15 cellular contexts compared by ENCODE assay signal in the genomic region with DNA sequence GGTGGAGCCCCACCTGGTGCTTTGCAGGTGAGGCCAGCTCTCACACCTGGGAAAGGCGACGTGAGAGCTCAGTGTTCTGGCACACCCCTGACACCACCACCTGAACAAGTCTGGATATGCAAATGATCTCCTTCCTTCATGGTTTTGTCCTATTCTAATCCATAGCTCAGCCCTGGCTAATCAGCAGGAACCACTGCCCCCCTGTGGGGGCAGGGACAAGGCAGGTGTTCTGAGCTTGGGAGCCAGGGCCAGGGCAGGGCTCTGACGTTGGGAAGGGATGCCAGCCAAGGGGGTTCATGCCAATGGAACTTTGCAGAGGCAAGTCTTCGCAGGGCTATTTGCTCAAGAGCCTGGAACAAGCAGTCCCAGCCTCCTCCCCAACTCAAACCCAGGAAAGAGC.
DNase-seq lines count a peak whose midpoint lies in the region; TF ChIP-seq lines count a peak whose summit lies in the region.
"Had no signal": no experiment of that assay in that cellular context is flagged by ENCODE, and none has a peak within 500 bp of the region (broad histone marks: within the 10 kb centered on the region; RNA-seq: fewer than 3 reads in every experiment).

No MANE protein-coding gene starts in this region.

- intact Hi-C loops in MCF 10A (cut with micrococcal nuclease) = no loop called here

- H3K36me3 Mint-ChIP-seq in MCF 10A (ENCODE audit: insufficient read depth, unreplicated experiment) = no peaks in the 10 kb centered on the region
- H3K36me3 Mint-ChIP-seq: mesothelial cell of epicardium had no signal

- no peaks in the 10 kb centered on the region for H3K4me1 Mint-ChIP-seq in MCF 10A (ENCODE audit: insufficient read depth, unreplicated experiment)

- no peak overlapping the region for H4K91ac ChIP-seq in neuronal stem cell (ENCODE audit: low read depth, low read length, poor library complexity)

- H3K4me3 Mint-ChIP-seq in MCF 10A (ENCODE audit: unreplicated experiment) = no peak overlapping the region
- H3K4me3 Mint-ChIP-seq: mesothelial cell of epicardium; T-helper 1 cell treated with Interleukin-12 subunit alpha and Interleukin-12 subunit beta and Interleukin-4 antibody, amounts not matched to agents 30 μg/mL and 1 μg/mL, for 36 hours had no signal

- H2BK12ac ChIP-seq in neuronal stem cell (ENCODE audit: low read length) = no peak overlapping the region

- peaks cover 0 to 18% (median 2%) of the 10 kb centered on the region in 3 experiments for H3K27me3 ChIP-seq in neuronal stem cell (ENCODE audit: control insufficient read depth in 3 of 3, insufficient read depth in 3 of 3, low read depth in 1 of 3, low read length in 3 of 3)

- H2BK120ac ChIP-seq in neuronal stem cell (ENCODE audit: low read depth, low read length) = no peak overlapping the region

- H3K27ac Mint-ChIP-seq in MCF 10A (ENCODE audit: low read depth, unreplicated experiment) = no peak overlapping the region
- H3K27ac Mint-ChIP-seq: mesothelial cell of epicardium; T-helper 1 cell treated with Interleukin-12 subunit alpha and Interleukin-12 subunit beta and Interleukin-4 antibody, amounts not matched to agents 30 μg/mL and 1 μg/mL, for 36 hours had no signal

- H3K4me2 ChIP-seq in neuronal stem cell (ENCODE audit: insufficient read depth, low read length, poor library complexity, severe bottlenecking) = no peak overlapping the region

- no peak overlapping the region for H3K4ac ChIP-seq in neuronal stem cell (ENCODE audit: low read length)

- no peak overlapping the region for H3K23ac ChIP-seq in neuronal stem cell (ENCODE audit: low read depth, low read length, poor library complexity)

- POLR2A ChIA-PET in MCF 10A (lab: Yijun Ruan, JAX) = interaction anchor here (0.9 kb wide), 1 partner anchor 115 kb away, joined by 4 read pairs; no protein-coding TSS in a partner anchor

- H3K79me1 ChIP-seq in neuronal stem cell (ENCODE audit: low read depth, low read length) = no peaks in the 10 kb centered on the region

- no peak overlapping the region for H2AFZ ChIP-seq in neuronal stem cell (ENCODE audit: low read length)

- H3K36me3 ChIP-seq in neuronal stem cell (replicated peaks in 1 of 2; ENCODE audit: control insufficient read depth in 2 of 2, insufficient read depth in 2 of 2, low read length in 2 of 2) = no peaks in the 10 kb centered on the region
- H3K36me3 ChIP-seq: thoracic aorta had no signal

- BruUV-seq in MCF 10A (replicated peaks; lab: Mats Ljungman, UMichigan) = no TSS peak

- CTCF ChIA-PET in MCF 10A (lab: Yijun Ruan, JAX) = interaction anchor here (0.6 to 1.0 kb wide), 5 partner anchors 14 to 326 kb away, joined by 3 to 5 read pairs (median 3); no protein-coding TSS in a partner anchor

- H3K18ac ChIP-seq in neuronal stem cell (ENCODE audit: low read length) = peak overlapping the region; percentile 6

- H3K9me3 Mint-ChIP-seq in MCF 10A (ENCODE audit: unreplicated experiment) = no peaks in the 10 kb centered on the region
- H3K9me3 Mint-ChIP-seq: mesothelial cell of epicardium; T-helper 1 cell treated with Interleukin-12 subunit alpha and Interleukin-12 subunit beta and Interleukin-4 antibody, amounts not matched to agents 30 μg/mL and 1 μg/mL, for 36 hours had no signal

- no CpG with 5 or more reads among the region's 4 CpGs for WGBS in neuronal stem cell (ENCODE audit: extremely low coverage in 2 of 2, insufficient read length in 2 of 2, insufficient replicate concordance in 1 of 2), 2 donors

- no peak overlapping the region for H4K8ac ChIP-seq in neuronal stem cell (ENCODE audit: low read depth, low read length)

- no peak overlapping the region for H3K27ac ChIP-seq in neuronal stem cell (replicated peaks; ENCODE audit: low read length)
- H3K27ac ChIP-seq: thoracic aorta had no signal

- no peak for TF ChIP-seq CTCF in MCF 10A (IDR thresholded peaks at IDR 0.05; ENCODE audit: unreplicated experiment)

- DNase-seq in NCI-H2107 treated with DMSO at 0.1 percent for 48 hours (lab: John Stamatoyannopoulos, UW; ENCODE audit: unreplicated experiment) (peak; percentile 85), NCI-H2107 (lab: John Stamatoyannopoulos, UW) (no peak), NCI-H146 treated with DMSO at 0.1 percent for 48 hours (lab: John Stamatoyannopoulos, UW; ENCODE audit: unreplicated experiment) (peak; percentile 70), MCF 10A (ENCODE audit: unreplicated experiment) (peak; percentile 17), neuronal stem cell (ENCODE audit: low spot score) (no peak), NCI-H1048 (lab: John Stamatoyannopoulos, UW) (no peak), cerebellar nuclear complex (lab: John Stamatoyannopoulos, UW) (no peak)
- no peak for DNase-seq in activated effector memory CD4-positive, alpha-beta T cell treated with anti-CD3 and anti-CD28 coated beads, Interleukin-2, amount 50 U/mL, for 16 hours
- DNase-seq: activated CD4-positive, alpha-beta T cell treated with anti-CD3 and anti-CD28 coated beads for 48 hours; amygdala; cortex of kidney; stimulated activated CD4-positive, alpha-beta T cell treated with anti-CD3 and anti-CD28 coated beads, Interleukin-12 subunit alpha, Interleukin-12 subunit beta, amount 100 ng/mL, for 4 hours had no signal

- no peak overlapping the region for H3K14ac ChIP-seq in neuronal stem cell (ENCODE audit: low read length)

- no peaks in the 10 kb centered on the region for H3K9me3 ChIP-seq in neuronal stem cell (replicated peaks in 1 of 2; ENCODE audit: control insufficient read depth in 2 of 2, insufficient read depth in 1 of 2, low read depth in 1 of 2, low read length in 2 of 2)
- H3K9me3 ChIP-seq: thoracic aorta had no signal

- no peak overlapping the region for H3K4me3 ChIP-seq in neuronal stem cell (ENCODE audit: low read length in 2 of 2)
- H3K4me3 ChIP-seq: thoracic aorta had no signal

- H3K9ac ChIP-seq in neuronal stem cell (ENCODE audit: low read depth, low read length, poor library complexity) = no peak overlapping the region

- H2AK5ac ChIP-seq in neuronal stem cell (ENCODE audit: low read depth, low read length) = no peak overlapping the region

- H3K27me3 Mint-ChIP-seq in MCF 10A (ENCODE audit: insufficient read depth, unreplicated experiment) = peaks cover 43% of the 10 kb centered on the region

- H3K4me1 ChIP-seq in neuronal stem cell (ENCODE audit: control insufficient read depth in 2 of 2, insufficient read depth in 1 of 2, low read depth in 1 of 2, low read length in 2 of 2) = peaks cover 0 to 2% of the 10 kb centered on the region in 2 donors

- H2BK15ac ChIP-seq in neuronal stem cell (ENCODE audit: low read length) = no peak overlapping the region

- no peak overlapping the region for H2BK5ac ChIP-seq in neuronal stem cell (ENCODE audit: low read length)

Comparison
In these comparisons a context has a peak if more than half of its experiments do, and no peak if none do; other contexts are left out.
1. DNase-seq: peak in NCI-H2107 treated with DMSO at 0.1 percent for 48 hours (single experiment), NCI-H146 treated with DMSO at 0.1 percent for 48 hours (single experiment) and MCF 10A (single experiment); none in NCI-H2107 (single experiment), neuronal stem cell (single experiment), activated effector memory CD4-positive, alpha-beta T cell treated with anti-CD3 and anti-CD28 coated beads, Interleukin-2, amount 50 U/mL, for 16 hours (single experiment), NCI-H1048 (single experiment) and cerebellar nuclear complex (0 of 2).